Comparison of ENCODE assay signal across 8 cellular contexts in genomic region chr3:72288955-72289707, GRCh38.
DNase-seq lines count a peak whose midpoint lies in the region; ATAC-seq, FAIRE-seq and TF ChIP-seq lines count a peak whose summit lies in the region.

No MANE protein-coding gene starts in this region.

- no peak overlapping the region for H3K4me3 ChIP-seq in cardiac fibroblast (replicated peaks in 1 of 2; ENCODE audit: low read depth in 2 of 2, low read length in 2 of 2)
- H3K4me3 ChIP-seq in lower leg skin (ENCODE audit: low read depth, poor library complexity, severe bottlenecking) = no peak overlapping the region
- peak overlapping the region; percentile 37 for H3K4me3 ChIP-seq in suprapubic skin
- no peak overlapping the region for H3K4me3 ChIP-seq in HAP-1

- H3K4me1 ChIP-seq in suprapubic skin (peaks cover 28% of the 10 kb centered on the region), HAP-1 (no peaks in the 10 kb centered on the region)

- no peaks in the 10 kb centered on the region for H3K27me3 ChIP-seq in suprapubic skin
- no peaks in the 10 kb centered on the region for H3K27me3 ChIP-seq in HAP-1 (ENCODE audit: low read depth)

- TF ChIP-seq EP300 in suprapubic skin (IDR thresholded peaks at IDR 0.05) = no peak

- no peaks in the 10 kb centered on the region for H3K36me3 ChIP-seq in suprapubic skin
- H3K36me3 ChIP-seq in HAP-1 (replicated peaks) = no peaks in the 10 kb centered on the region

- peak overlapping the region; percentile 68 for H3K27ac ChIP-seq in suprapubic skin

- FAIRE-seq in GM18507 (lab: Jason Lieb, UNC) = peak; percentile 62

- no peaks in the 10 kb centered on the region for H3K9me3 ChIP-seq in suprapubic skin
- no peaks in the 10 kb centered on the region for H3K9me3 ChIP-seq in HAP-1

- ATAC-seq in HG03135 (IDR thresholded peaks at IDR 0.05; ENCODE audit: unreplicated experiment) = no peak

- intact Hi-C loops in lower leg skin (cut with DNase I; ENCODE audit: low total_unique reads) = no loop called here

- no peak for TF ChIP-seq POLR2A in lower leg skin (IDR thresholded peaks at IDR 0.05)
- TF ChIP-seq POLR2A in suprapubic skin (IDR thresholded peaks at IDR 0.05) = no peak

- 14 to 21% methylated on average over 25 of the region's 25 CpGs for WGBS in lower leg skin, 2 donors
- WGBS in suprapubic skin = 15% methylated on average over 22 of the region's 25 CpGs

- peak; percentile 92 for DNase-seq in AG08395 (ENCODE audit: low spot score)
- DNase-seq in GM18507 (ENCODE audit: extremely low spot score, insufficient read length, low read depth) = no peak
- peak; percentile 65 for DNase-seq in NOMO-1 treated with DMSO at 0.1 percent for 48 hours (lab: John Stamatoyannopoulos, UW; ENCODE audit: unreplicated experiment)
- peak; percentile 19 to 84 for DNase-seq in cardiac fibroblast (ENCODE audit: low read depth in 2 of 2)
- peak; percentile 68 to 87 for DNase-seq in lower leg skin (ENCODE audit: low spot score in 2 of 2)
- no peak for DNase-seq in suprapubic skin (ENCODE audit: low spot score in 2 of 2)
- no peak for DNase-seq in HAP-1 (ENCODE audit: low spot score in 2 of 2)

- TF ChIP-seq CTCF in cardiac fibroblast (IDR thresholded peaks at IDR 0.05; ENCODE audit: low read depth, low read length) = no peak
- no peak for TF ChIP-seq CTCF in lower leg skin (IDR thresholded peaks at IDR 0.05)
- TF ChIP-seq CTCF in suprapubic skin (IDR thresholded peaks at IDR 0.05) = no peak

- in situ Hi-C loops in HAP-1 (cut with MboI; ENCODE audit: low sequenced_read_pairs) = no loop called here

Comparison
In these comparisons a context has a peak if more than half of its experiments do, and no peak if none do; other contexts are left out.
1. DNase-seq: peak in AG08395 (single experiment), NOMO-1 treated with DMSO at 0.1 percent for 48 hours (single experiment), cardiac fibroblast (2 of 2) and lower leg skin (2 of 2); none in GM18507 (single experiment), suprapubic skin (0 of 2) and HAP-1 (0 of 2).